In genomic region chr14:74860899-74861733, GRCh38 we compare ENCODE assay signal across 1 cellular context.
A peak's percentile ranks its signal among the peaks of the same experiment; 100 is the strongest.
TF ChIP-seq lines count a peak whose summit lies in the region.

No MANE protein-coding gene starts in this region.

TF ChIP-seq in GM12878, 131 proteins besides CTCF, POLR2A, EP300 and RAD21 (continued from another document):
- TF ChIP-seq, protein P1, sequence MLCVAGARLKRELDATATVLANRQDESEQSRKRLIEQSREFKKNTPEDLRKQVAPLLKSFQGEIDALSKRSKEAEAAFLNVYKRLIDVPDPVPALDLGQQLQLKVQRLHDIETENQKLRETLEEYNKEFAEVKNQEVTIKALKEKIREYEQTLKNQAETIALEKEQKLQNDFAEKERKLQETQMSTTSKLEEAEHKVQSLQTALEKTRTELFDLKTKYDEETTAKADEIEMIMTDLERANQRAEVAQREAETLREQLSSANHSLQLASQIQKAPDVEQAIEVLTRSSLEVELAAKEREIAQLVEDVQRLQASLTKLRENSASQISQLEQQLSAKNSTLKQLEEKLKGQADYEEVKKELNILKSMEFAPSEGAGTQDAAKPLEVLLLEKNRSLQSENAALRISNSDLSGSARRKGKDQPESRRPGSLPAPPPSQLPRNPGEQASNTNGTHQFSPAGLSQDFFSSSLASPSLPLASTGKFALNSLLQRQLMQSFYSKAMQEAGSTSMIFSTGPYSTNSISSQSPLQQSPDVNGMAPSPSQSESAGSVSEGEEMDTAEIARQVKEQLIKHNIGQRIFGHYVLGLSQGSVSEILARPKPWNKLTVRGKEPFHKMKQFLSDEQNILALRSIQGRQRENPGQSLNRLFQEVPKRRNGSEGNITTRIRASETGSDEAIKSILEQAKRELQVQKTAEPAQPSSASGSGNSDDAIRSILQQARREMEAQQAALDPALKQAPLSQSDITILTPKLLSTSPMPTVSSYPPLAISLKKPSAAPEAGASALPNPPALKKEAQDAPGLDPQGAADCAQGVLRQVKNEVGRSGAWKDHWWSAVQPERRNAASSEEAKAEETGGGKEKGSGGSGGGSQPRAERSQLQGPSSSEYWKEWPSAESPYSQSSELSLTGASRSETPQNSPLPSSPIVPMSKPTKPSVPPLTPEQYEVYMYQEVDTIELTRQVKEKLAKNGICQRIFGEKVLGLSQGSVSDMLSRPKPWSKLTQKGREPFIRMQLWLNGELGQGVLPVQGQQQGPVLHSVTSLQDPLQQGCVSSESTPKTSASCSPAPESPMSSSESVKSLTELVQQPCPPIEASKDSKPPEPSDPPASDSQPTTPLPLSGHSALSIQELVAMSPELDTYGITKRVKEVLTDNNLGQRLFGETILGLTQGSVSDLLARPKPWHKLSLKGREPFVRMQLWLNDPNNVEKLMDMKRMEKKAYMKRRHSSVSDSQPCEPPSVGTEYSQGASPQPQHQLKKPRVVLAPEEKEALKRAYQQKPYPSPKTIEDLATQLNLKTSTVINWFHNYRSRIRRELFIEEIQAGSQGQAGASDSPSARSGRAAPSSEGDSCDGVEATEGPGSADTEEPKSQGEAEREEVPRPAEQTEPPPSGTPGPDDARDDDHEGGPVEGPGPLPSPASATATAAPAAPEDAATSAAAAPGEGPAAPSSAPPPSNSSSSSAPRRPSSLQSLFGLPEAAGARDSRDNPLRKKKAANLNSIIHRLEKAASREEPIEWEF (IDR thresholded peaks at IDR 0.05; ENCODE audit: insufficient replicate concordance, low read depth, low read length), result no peak
- TF ChIP-seq IRF4 (IDR thresholded peaks at IDR 0.05; ENCODE audit: low read depth, low read length) (0 out of 2 replicates have a peak, but pooled peaks have one; percentile 45), SMAD1 (IDR thresholded peaks at IDR 0.05; ENCODE audit: low read depth, partially characterized antibody) (no peak), YY1 (IDR thresholded peaks at IDR 0.05; ENCODE audit: low read depth, low read length) (0 out of 2 replicates have a peak, but pooled peaks have one; percentile 30), SREBF2 (IDR thresholded peaks at IDR 0.05; ENCODE audit: low read length) (no peak), ASH2L (IDR thresholded peaks at IDR 0.05; ENCODE audit: borderline replicate concordance, low read depth) (no peak)
- TF ChIP-seq, protein P2, sequence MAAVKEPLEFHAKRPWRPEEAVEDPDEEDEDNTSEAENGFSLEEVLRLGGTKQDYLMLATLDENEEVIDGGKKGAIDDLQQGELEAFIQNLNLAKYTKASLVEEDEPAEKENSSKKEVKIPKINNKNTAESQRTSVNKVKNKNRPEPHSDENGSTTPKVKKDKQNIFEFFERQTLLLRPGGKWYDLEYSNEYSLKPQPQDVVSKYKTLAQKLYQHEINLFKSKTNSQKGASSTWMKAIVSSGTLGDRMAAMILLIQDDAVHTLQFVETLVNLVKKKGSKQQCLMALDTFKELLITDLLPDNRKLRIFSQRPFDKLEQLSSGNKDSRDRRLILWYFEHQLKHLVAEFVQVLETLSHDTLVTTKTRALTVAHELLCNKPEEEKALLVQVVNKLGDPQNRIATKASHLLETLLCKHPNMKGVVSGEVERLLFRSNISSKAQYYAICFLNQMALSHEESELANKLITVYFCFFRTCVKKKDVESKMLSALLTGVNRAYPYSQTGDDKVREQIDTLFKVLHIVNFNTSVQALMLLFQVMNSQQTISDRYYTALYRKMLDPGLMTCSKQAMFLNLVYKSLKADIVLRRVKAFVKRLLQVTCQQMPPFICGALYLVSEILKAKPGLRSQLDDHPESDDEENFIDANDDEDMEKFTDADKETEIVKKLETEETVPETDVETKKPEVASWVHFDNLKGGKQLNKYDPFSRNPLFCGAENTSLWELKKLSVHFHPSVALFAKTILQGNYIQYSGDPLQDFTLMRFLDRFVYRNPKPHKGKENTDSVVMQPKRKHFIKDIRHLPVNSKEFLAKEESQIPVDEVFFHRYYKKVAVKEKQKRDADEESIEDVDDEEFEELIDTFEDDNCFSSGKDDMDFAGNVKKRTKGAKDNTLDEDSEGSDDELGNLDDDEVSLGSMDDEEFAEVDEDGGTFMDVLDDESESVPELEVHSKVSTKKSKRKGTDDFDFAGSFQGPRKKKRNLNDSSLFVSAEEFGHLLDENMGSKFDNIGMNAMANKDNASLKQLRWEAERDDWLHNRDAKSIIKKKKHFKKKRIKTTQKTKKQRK (IDR thresholded peaks at IDR 0.05; ENCODE audit: low read depth, low read length), result no peak
